Comparison of ENCODE assay signal across 8 cellular contexts in genomic region chr6:75349262-75349984, GRCh38.
DNase-seq lines count a peak whose midpoint lies in the region; ATAC-seq and FAIRE-seq lines count a peak whose summit lies in the region.

No MANE protein-coding gene starts in this region.

- no peaks in the 10 kb centered on the region for H3K9me3 Mint-ChIP-seq in activated naive CD8-positive, alpha-beta T cell treated with anti-CD3 and anti-CD28 coated beads for 36 hours
- no peaks in the 10 kb centered on the region for H3K9me3 Mint-ChIP-seq in activated naive CD8-positive, alpha-beta T cell treated with anti-CD3 and anti-CD28 coated beads, Interleukin-2, amount 50 U/mL, for 24 hours

- no peak overlapping the region for H3K4me3 Mint-ChIP-seq in activated naive CD8-positive, alpha-beta T cell treated with anti-CD3 and anti-CD28 coated beads for 36 hours
- H3K4me3 Mint-ChIP-seq in activated naive CD8-positive, alpha-beta T cell treated with anti-CD3 and anti-CD28 coated beads, Interleukin-2, amount 50 U/mL, for 24 hours, result no peak overlapping the region

- peaks cover 42% of the 10 kb centered on the region for H3K27me3 Mint-ChIP-seq in activated naive CD8-positive, alpha-beta T cell treated with anti-CD3 and anti-CD28 coated beads for 36 hours
- H3K27me3 Mint-ChIP-seq in activated naive CD8-positive, alpha-beta T cell treated with anti-CD3 and anti-CD28 coated beads, Interleukin-2, amount 50 U/mL, for 24 hours, result peaks cover 29% of the 10 kb centered on the region

- no peak overlapping the region for H3K27ac Mint-ChIP-seq in activated naive CD8-positive, alpha-beta T cell treated with anti-CD3 and anti-CD28 coated beads for 36 hours
- no peak overlapping the region for H3K27ac Mint-ChIP-seq in activated naive CD8-positive, alpha-beta T cell treated with anti-CD3 and anti-CD28 coated beads, Interleukin-2, amount 50 U/mL, for 24 hours

- DNase-seq in activated naive CD8-positive, alpha-beta T cell treated with anti-CD3 and anti-CD28 coated beads for 36 hours, result peak; percentile 1
- DNase-seq in activated naive CD8-positive, alpha-beta T cell treated with anti-CD3 and anti-CD28 coated beads, Interleukin-2, amount 50 U/mL, for 24 hours, result no peak
- peak; percentile 8 for DNase-seq in brain pericyte (ENCODE audit: low read depth, low spot score)
- DNase-seq in left lobe of liver (ENCODE audit: low spot score), result peak; percentile 52
- DNase-seq in urothelium cell line (ENCODE audit: low spot score), result peak; percentile 17
- no peak for DNase-seq in superior temporal gyrus (ENCODE audit: extremely low spot score)
- DNase-seq in T1000 (lab: John Stamatoyannopoulos, UW), result no peak
- no peak for DNase-seq in activated CD4-positive, alpha-beta T cell treated with anti-CD3 and anti-CD28 coated beads for 1 hour

- no peak for FAIRE-seq in urothelium cell line (lab: Jason Lieb, UNC)

- no peak for ATAC-seq in activated naive CD8-positive, alpha-beta T cell treated with anti-CD3 and anti-CD28 coated beads, Interleukin-2, amount 50 U/mL, for 24 hours
- peak; percentile 91 for ATAC-seq in left lobe of liver

- no peaks in the 10 kb centered on the region for H3K36me3 Mint-ChIP-seq in activated naive CD8-positive, alpha-beta T cell treated with anti-CD3 and anti-CD28 coated beads for 36 hours
- no peaks in the 10 kb centered on the region for H3K36me3 Mint-ChIP-seq in activated naive CD8-positive, alpha-beta T cell treated with anti-CD3 and anti-CD28 coated beads, Interleukin-2, amount 50 U/mL, for 24 hours (ENCODE audit: low read depth)

- H3K4me1 Mint-ChIP-seq in activated naive CD8-positive, alpha-beta T cell treated with anti-CD3 and anti-CD28 coated beads for 36 hours, result peaks cover 6% of the 10 kb centered on the region
- no peaks in the 10 kb centered on the region for H3K4me1 Mint-ChIP-seq in activated naive CD8-positive, alpha-beta T cell treated with anti-CD3 and anti-CD28 coated beads, Interleukin-2, amount 50 U/mL, for 24 hours

Comparison
In these comparisons a context has a peak if more than half of its experiments do, and no peak if none do; other contexts are left out.
1. DNase-seq: peak in activated naive CD8-positive, alpha-beta T cell treated with anti-CD3 and anti-CD28 coated beads for 36 hours (single experiment), brain pericyte (single experiment), left lobe of liver (single experiment) and urothelium cell line (single experiment); none in activated naive CD8-positive, alpha-beta T cell treated with anti-CD3 and anti-CD28 coated beads, Interleukin-2, amount 50 U/mL, for 24 hours (single experiment), superior temporal gyrus (single experiment), T1000 (single experiment) and activated CD4-positive, alpha-beta T cell treated with anti-CD3 and anti-CD28 coated beads for 1 hour (single experiment).